Comparison of ENCODE assay signal across 30 cellular contexts in genomic region chr1:35326228-35326627, GRCh38.
"Had no signal": no experiment of that assay in that cellular context is flagged by ENCODE, and none has a peak within 500 bp of the region (broad histone marks: within the 10 kb centered on the region; RNA-seq: fewer than 3 reads in every experiment).

No MANE protein-coding gene starts in this region.

- H3K27ac Mint-ChIP-seq: activated CD4-positive, alpha-beta memory T cell treated with anti-CD3 and anti-CD28 coated beads for 36 hours; activated CD4-positive, alpha-beta T cell treated with anti-CD3 and anti-CD28 coated beads for 36 hours; activated naive CD4-positive, alpha-beta T cell treated with anti-CD3 and anti-CD28 coated beads for 36 hours; activated naive CD4-positive, alpha-beta T cell treated with anti-CD3 and anti-CD28 coated beads, Interleukin-2, amount 50 U/mL, for 72 hours; activated naive CD8-positive, alpha-beta T cell treated with anti-CD3 and anti-CD28 coated beads, Interleukin-2, amount 50 U/mL, for 24 hours; activated T-helper 1 cell treated with anti-CD3 and anti-CD28 coated beads, Interleukin-12 subunit alpha, Interleukin-12 subunit beta, Interleukin-2, Interleukin-4 antibody, amounts not matched to agents 30 ng/mL and 10 ng/mL and 1 ng/mL, durations not matched to agents 14 hours and 24 hours and 36 hours; brain; WTC11 had no signal

- FAIRE-seq: bronchial epithelial cell had no signal

- H3K27me3 Mint-ChIP-seq: activated CD4-positive, alpha-beta memory T cell treated with anti-CD3 and anti-CD28 coated beads for 36 hours; activated CD4-positive, alpha-beta T cell treated with anti-CD3 and anti-CD28 coated beads for 36 hours; activated naive CD8-positive, alpha-beta T cell treated with anti-CD3 and anti-CD28 coated beads, Interleukin-2, amount 50 U/mL, for 24 hours; brain had no signal

- DNase-seq: activated CD4-positive, alpha-beta memory T cell treated with anti-CD3 and anti-CD28 coated beads for 36 hours; activated CD4-positive, alpha-beta T cell treated with anti-CD3 and anti-CD28 coated beads for 36 hours; activated CD4-positive, alpha-beta T cell treated with anti-CD3 and anti-CD28 coated beads, Interleukin-2, amount 50 U/mL, for 1 hour; activated CD8-positive, alpha-beta memory T cell treated with anti-CD3 and anti-CD28 coated beads, Interleukin-2, amount 50 U/mL, for 4 hours; activated gamma-delta T cell treated with Interleukin-2 at 50 U/mL for 16 hours; activated naive CD4-positive, alpha-beta T cell treated with anti-CD3 and anti-CD28 coated beads for 36 hours; activated naive CD8-positive, alpha-beta T cell treated with anti-CD3 and anti-CD28 coated beads, Interleukin-2, amount 50 U/mL, for 24 hours; activated T-cell treated with anti-CD3 and anti-CD28 coated beads for 4 hours; activated T-cell treated with anti-CD3 and anti-CD28 coated beads, Interleukin-2, amount 50 U/mL, for 4 hours; anterior cingulate cortex; caudate nucleus; cerebellar nuclear complex; NCI-H1105; NCI-H1417 treated with DMSO at 0.1 percent for 48 hours; NCI-H187 treated with DMSO at 0.1 percent for 48 hours; NCI-H2081; NCI-H2171 treated with DMSO at 0.1 percent for 48 hours; NCI-H2227 treated with DMSO at 0.1 percent for 48 hours; NCI-H446; NCI-H524 treated with DMSO at 0.1 percent for 48 hours; PC-9; Right ventricle myocardium superior; SW 1271; T-helper 1 cell had no signal

- H3K4me3 ChIP-seq: PC-9 had no signal

- ATAC-seq: activated CD4-positive, alpha-beta T cell treated with anti-CD3 and anti-CD28 coated beads for 36 hours; activated CD4-positive, CD25-positive, alpha-beta regulatory T cell treated with anti-CD3 and anti-CD28 coated beads, Interleukin-2, amount 50 U/mL, for 24 hours; activated naive CD4-positive, alpha-beta T cell treated with anti-CD3 and anti-CD28 coated beads, Interleukin-2, amount 50 U/mL, for 72 hours; activated naive CD8-positive, alpha-beta T cell treated with anti-CD3 and anti-CD28 coated beads, Interleukin-2, amount 50 U/mL, for 24 hours; activated T-cell treated with anti-CD3 and anti-CD28 coated beads, Interleukin-2, amount 50 U/mL, for 4 hours; WTC11 had no signal

- H3K4me3 Mint-ChIP-seq: activated CD4-positive, alpha-beta memory T cell treated with anti-CD3 and anti-CD28 coated beads for 36 hours; activated CD4-positive, alpha-beta T cell treated with anti-CD3 and anti-CD28 coated beads for 36 hours; activated naive CD4-positive, alpha-beta T cell treated with anti-CD3 and anti-CD28 coated beads for 36 hours; activated naive CD8-positive, alpha-beta T cell treated with anti-CD3 and anti-CD28 coated beads, Interleukin-2, amount 50 U/mL, for 24 hours; activated T-cell treated with anti-CD3 and anti-CD28 coated beads, Interleukin-2, amount 50 U/mL, for 4 hours; activated T-helper 1 cell treated with anti-CD3 and anti-CD28 coated beads, Interleukin-12 subunit alpha, Interleukin-12 subunit beta, Interleukin-2, Interleukin-4 antibody, amounts not matched to agents 30 ng/mL and 10 ng/mL and 1 ng/mL, durations not matched to agents 14 hours and 24 hours and 36 hours; brain; WTC11 had no signal

- H3K27ac ChIP-seq: PC-9 had no signal
